27 cellular contexts compared by ENCODE assay signal in genomic region chr11:73781303-73781702, GRCh38. TPM values are rescaled to one million over a fixed set of nuclear protein-coding genes. Genes with fewer than 3 reads are reported as not detected.
DNase-seq lines count a peak whose midpoint lies in the region; ATAC-seq, FAIRE-seq and TF ChIP-seq lines count a peak whose summit lies in the region.
"Had no signal": no experiment of that assay in that cellular context is flagged by ENCODE, and none has a peak within 500 bp of the region (broad histone marks: within the 10 kb centered on the region; RNA-seq: fewer than 3 reads in every experiment).

No MANE protein-coding gene starts in this region.

- H3K27me3 ChIP-seq in CD4-positive, alpha-beta memory T cell (ENCODE audit: insufficient read depth, low read length): no peaks in the 10 kb centered on the region
- no peaks in the 10 kb centered on the region for H3K27me3 ChIP-seq in astrocyte (ENCODE audit: insufficient read depth, low read length)
- H3K27me3 ChIP-seq: MG63 had no signal

- no peak overlapping the region for H3K4me3 ChIP-seq in CD4-positive, alpha-beta memory T cell (ENCODE audit: low read length in 2 of 2)
- no peak overlapping the region for H3K4me3 ChIP-seq in astrocyte (ENCODE audit: insufficient read depth, low read depth, low read length)
- H3K4me3 ChIP-seq: MG63 had no signal

- H4K20me1 ChIP-seq in astrocyte (ENCODE audit: insufficient read depth, low read length): no peaks in the 10 kb centered on the region

- no peak overlapping the region for H3K4me2 ChIP-seq in astrocyte (ENCODE audit: low read length)

- H3K79me2 ChIP-seq in astrocyte (ENCODE audit: insufficient read depth, low read length): no peaks in the 10 kb centered on the region

- POLR2A ChIA-PET in CD4-positive, alpha-beta memory T cell (lab: Charles Lee; ENCODE audit: partially characterized antibody): interaction anchor here (5.8 kb wide), 1 partner anchor 18 kb away, joined by 278 read pairs; the partner anchor contains the start of gene RAB6A
- POLR2A ChIA-PET in GM10248 (lab: Yijun Ruan, JAX): no interaction called here

- no peak for ATAC-seq in GM18517 (IDR thresholded peaks at IDR 0.05; ENCODE audit: unreplicated experiment)

- no peaks in the 10 kb centered on the region for H3K27me3 Mint-ChIP-seq in activated CD4-positive, alpha-beta T cell treated with anti-CD3 and anti-CD28 coated beads, Interleukin-2, amount 10 ng/mL, durations not matched to agents 24 days and 14 days
- peaks cover 0 to 4% of the 10 kb centered on the region in 2 donors for H3K27me3 Mint-ChIP-seq in CD4-positive, alpha-beta memory T cell
- H3K27me3 Mint-ChIP-seq in astrocyte (ENCODE audit: low read depth, unreplicated experiment): no peaks in the 10 kb centered on the region
- no peaks in the 10 kb centered on the region for H3K27me3 Mint-ChIP-seq in neural crest cell (ENCODE audit: low read depth)

- no peaks in the 10 kb centered on the region for H3K36me3 Mint-ChIP-seq in activated CD4-positive, alpha-beta T cell treated with anti-CD3 and anti-CD28 coated beads, Interleukin-2, amount 10 ng/mL, durations not matched to agents 24 days and 14 days (ENCODE audit: low read depth)
- H3K36me3 Mint-ChIP-seq in CD4-positive, alpha-beta memory T cell: no peaks in the 10 kb centered on the region
- H3K36me3 Mint-ChIP-seq in astrocyte (ENCODE audit: low read depth, unreplicated experiment): no peaks in the 10 kb centered on the region
- H3K36me3 Mint-ChIP-seq in neural crest cell (ENCODE audit: low read depth): no peaks in the 10 kb centered on the region
- H3K36me3 Mint-ChIP-seq: CD14-positive monocyte had no signal

- no peak overlapping the region for H2AFZ ChIP-seq in astrocyte (ENCODE audit: low read depth, low read length)

- no peak for FAIRE-seq in astrocyte (lab: Jason Lieb, UNC)
- FAIRE-seq: GM12892, GM18507, H54 had no signal

- peaks cover 10% of the 10 kb centered on the region for H3K4me1 Mint-ChIP-seq in activated CD4-positive, alpha-beta T cell treated with anti-CD3 and anti-CD28 coated beads, Interleukin-2, amount 10 ng/mL, durations not matched to agents 24 days and 14 days
- peaks cover 6 to 13% (median 7%) of the 10 kb centered on the region in 4 donors for H3K4me1 Mint-ChIP-seq in CD4-positive, alpha-beta memory T cell
- peaks cover 5% of the 10 kb centered on the region for H3K4me1 Mint-ChIP-seq in astrocyte (ENCODE audit: low read depth, unreplicated experiment)
- H3K4me1 Mint-ChIP-seq in neural crest cell: peaks cover 19% of the 10 kb centered on the region

- TF ChIP-seq CTCF in astrocyte (IDR thresholded peaks at IDR 0.05; ENCODE audit: insufficient read depth, low read depth, low read length): no peak
- TF ChIP-seq CTCF in neural crest cell (conservative IDR thresholded peaks at IDR 0.05): no peak
- no peak for TF ChIP-seq CTCF in GM10248 (IDR thresholded peaks at IDR 0.05; ENCODE audit: control extremely low read depth, extremely low read depth, low read depth, missing control alignments)

- CTCF ChIA-PET in CD4-positive, alpha-beta memory T cell (lab: Charles Lee; ENCODE audit: partially characterized antibody): no interaction called here
- CTCF ChIA-PET in GM10248 (lab: Yijun Ruan, JAX): interaction anchor here (4.0 kb wide), 1 partner anchor 21 kb away, joined by 29 read pairs; the partner anchor contains the start of gene RAB6A

- intact Hi-C loops in activated CD4-positive, alpha-beta T cell treated with anti-CD3 and anti-CD28 coated beads, Interleukin-2, amount 10 ng/mL, durations not matched to agents 24 days and 14 days (cut with micrococcal nuclease): no loop called here
- intact Hi-C loops in CD4-positive, alpha-beta memory T cell (cut with micrococcal nuclease): no loop called here

- no peaks in the 10 kb centered on the region for H3K36me3 ChIP-seq in CD4-positive, alpha-beta memory T cell (ENCODE audit: insufficient read depth, low read length)
- no peaks in the 10 kb centered on the region for H3K36me3 ChIP-seq in astrocyte (ENCODE audit: insufficient read depth, low read length)
- H3K36me3 ChIP-seq: MG63 had no signal

- no peak for DNase-seq in activated CD4-positive, alpha-beta T cell treated with anti-CD3 and anti-CD28 coated beads, Interleukin-2, amount 10 ng/mL, durations not matched to agents 24 days and 14 days
- DNase-seq in activated CD4-positive, alpha-beta T cell treated with anti-CD3 and anti-CD28 coated beads, Interleukin-2, amount 50 U/mL, for 1 hour: no peak
- DNase-seq in CD4-positive, alpha-beta memory T cell: no peak
- no peak for DNase-seq in astrocyte (ENCODE audit: low read depth)
- no peak for DNase-seq in neural crest cell (ENCODE audit: low read depth, low spot score)
- DNase-seq in pons (ENCODE audit: low spot score): no peak
- no peak for DNase-seq in GM10248 (ENCODE audit: extremely low spot score)
- DNase-seq: 8988T, COR-L47, DMS153, EL, IMR-90, Karpas-422, MG63, NCI-H1092, NCI-H1436 treated with DMSO at 0.1 percent for 48 hours, NCI-H2029, NCI-H345, NCI-H524 treated with DMSO at 0.1 percent for 48 hours, RPMI8226, SHP77 treated with DMSO at 0.1 percent for 48 hours had no signal

- H3K4me3 Mint-ChIP-seq in activated CD4-positive, alpha-beta T cell treated with anti-CD3 and anti-CD28 coated beads, Interleukin-2, amount 10 ng/mL, durations not matched to agents 24 days and 14 days: no peak overlapping the region
- peak overlapping the region in 1 of 8 donors; percentile 17 for H3K4me3 Mint-ChIP-seq in CD4-positive, alpha-beta memory T cell
- H3K4me3 Mint-ChIP-seq in astrocyte (ENCODE audit: unreplicated experiment): no peak overlapping the region
- peak overlapping the region; percentile 35 for H3K4me3 Mint-ChIP-seq in neural crest cell
- H3K4me3 Mint-ChIP-seq: CD14-positive monocyte had no signal

- H3K9me3 Mint-ChIP-seq in activated CD4-positive, alpha-beta T cell treated with anti-CD3 and anti-CD28 coated beads, Interleukin-2, amount 10 ng/mL, durations not matched to agents 24 days and 14 days: no peaks in the 10 kb centered on the region
- no peaks in the 10 kb centered on the region for H3K9me3 Mint-ChIP-seq in CD4-positive, alpha-beta memory T cell
- H3K9me3 Mint-ChIP-seq in astrocyte (ENCODE audit: unreplicated experiment) (no peaks in the 10 kb centered on the region), neural crest cell (no peaks in the 10 kb centered on the region)

- peak overlapping the region; percentile 54 for H3K27ac Mint-ChIP-seq in activated CD4-positive, alpha-beta T cell treated with anti-CD3 and anti-CD28 coated beads, Interleukin-2, amount 10 ng/mL, durations not matched to agents 24 days and 14 days
- H3K27ac Mint-ChIP-seq in CD4-positive, alpha-beta memory T cell: peak overlapping the region in 4 of 7 donors; percentile 19 to 76 (median 52)
- peak overlapping the region; percentile 4 for H3K27ac Mint-ChIP-seq in astrocyte (ENCODE audit: unreplicated experiment)
- H3K27ac Mint-ChIP-seq in neural crest cell (ENCODE audit: unreplicated experiment): no peak overlapping the region

- H3K9ac ChIP-seq in astrocyte (ENCODE audit: low read length): no peak overlapping the region

- H3K27ac ChIP-seq in CD4-positive, alpha-beta memory T cell (ENCODE audit: low read depth, low read length): no peak overlapping the region
- H3K27ac ChIP-seq in astrocyte (ENCODE audit: low read depth, low read length): no peak overlapping the region
- H3K27ac ChIP-seq: HL-60 had no signal

- peaks cover 5% of the 10 kb centered on the region for H3K4me1 ChIP-seq in CD4-positive, alpha-beta memory T cell (ENCODE audit: insufficient read depth, low read length)
- peaks cover 3% of the 10 kb centered on the region for H3K4me1 ChIP-seq in astrocyte (ENCODE audit: insufficient read depth, low read length)

- no peaks in the 10 kb centered on the region for H3K9me3 ChIP-seq in CD4-positive, alpha-beta memory T cell (ENCODE audit: control insufficient read depth in 1 of 2, low read length in 2 of 2)
- H3K9me3 ChIP-seq in astrocyte (ENCODE audit: insufficient read depth, low read depth, low read length): no peaks in the 10 kb centered on the region
- H3K9me3 ChIP-seq: MG63 had no signal

RNA-seq across cellular contexts. Expression of gene MRPL48, which starts 6.4 kb away (rescaled TPM):
- total RNA-seq in activated CD4-positive, alpha-beta T cell treated with anti-CD3 and anti-CD28 coated beads, Interleukin-2, amount 10 ng/mL, durations not matched to agents 24 days and 14 days: 67.2 and 69.0 TPM in 2 replicates
- 10 to 100 TPM; 24.9 to 28.4 TPM for total RNA-seq in CD4-positive, alpha-beta memory T cell
- polyA plus RNA-seq in CD4-positive, alpha-beta memory T cell: 10 to 100 TPM; 73.7 to 85.1 TPM
- total RNA-seq in astrocyte (23.8 and 24.6 TPM in 2 replicates), neural crest cell (51.4 and 53.5 TPM in 2 replicates)

RNA-seq across cellular contexts. Expression of gene RAB6A, which starts 20.4 kb away (rescaled TPM):
- total RNA-seq in activated CD4-positive, alpha-beta T cell treated with anti-CD3 and anti-CD28 coated beads, Interleukin-2, amount 10 ng/mL, durations not matched to agents 24 days and 14 days: 74.3 and 79.5 TPM in 2 replicates
- 100 to 1,000 TPM; 102 to 118 TPM for total RNA-seq in CD4-positive, alpha-beta memory T cell
- polyA plus RNA-seq in CD4-positive, alpha-beta memory T cell: 100 to 1,000 TPM; 122 to 129 TPM
- total RNA-seq in astrocyte: 185 and 200 TPM in 2 replicates
- total RNA-seq in neural crest cell: 75.0 and 85.9 TPM in 2 replicates
